Comparison of ENCODE assay signal across 1 cellular context in genomic region chr1:234980657-234981396, GRCh38.
TF ChIP-seq lines count a peak whose summit lies in the region.

No MANE protein-coding gene starts in this region.

TF ChIP-seq in GM12878, 131 proteins besides CTCF, POLR2A, EP300 and RAD21 (continued from another document and continues in another):
- peak; percentile 95 for TF ChIP-seq RELB (IDR thresholded peaks at IDR 0.05; ENCODE audit: low read depth)
- TF ChIP-seq PRDM15 (CRISPR knock-in tag; IDR thresholded peaks at IDR 0.05), result peak; percentile 9; the same call in 1 of the 2 replicates
- TF ChIP-seq ZNF24 (IDR thresholded peaks at IDR 0.05), result peak; percentile 75; the same call in 1 of the 2 replicates
- no peak for TF ChIP-seq STAT1 (conservative IDR thresholded peaks at IDR 0.05)
- no peak for TF ChIP-seq NFIC (IDR thresholded peaks at IDR 0.05; ENCODE audit: low read depth, low read length)
- TF ChIP-seq STAT3 (IDR thresholded peaks at IDR 0.05; ENCODE audit: low read depth, low read length), result no peak
- TF ChIP-seq PML (IDR thresholded peaks at IDR 0.05; ENCODE audit: low read length), result no peak
- TF ChIP-seq POLR2AphosphoS5 (IDR thresholded peaks at IDR 0.05; ENCODE audit: low read length), result peak; percentile 78
- peak in 1 of 2 experiments; percentile 96; a peak in 2 of 4 replicates for TF ChIP-seq ETV6 (conservative IDR thresholded peaks at IDR 0.05 in 1 of 2, IDR thresholded peaks at IDR 0.05 in 1 of 2; ENCODE audit: borderline replicate concordance in 1 of 2, low read depth in 1 of 2)
- peak; percentile 93 for TF ChIP-seq MYB (IDR thresholded peaks at IDR 0.05; ENCODE audit: borderline replicate concordance, low read depth, low read length)
- no peak for TF ChIP-seq HCFC1 (IDR thresholded peaks at IDR 0.05; ENCODE audit: low read length)
- TF ChIP-seq HDAC2 (IDR thresholded peaks at IDR 0.05), result no peak
- TF ChIP-seq EED (IDR thresholded peaks at IDR 0.05; ENCODE audit: low read depth), result peak; percentile 95
- TF ChIP-seq ZNF622 (IDR thresholded peaks at IDR 0.05), result no peak
- peak; percentile 87 for TF ChIP-seq SPI1 (IDR thresholded peaks at IDR 0.05; ENCODE audit: borderline replicate concordance, insufficient read depth, low read depth, low read length)
- no peak for TF ChIP-seq SREBF2 (IDR thresholded peaks at IDR 0.05; ENCODE audit: low read length)
- TF ChIP-seq ZNF687 (IDR thresholded peaks at IDR 0.05), result peak; percentile 99
- peak; percentile 97 for TF ChIP-seq IKZF2 (IDR thresholded peaks at IDR 0.05)
- TF ChIP-seq MXI1 (IDR thresholded peaks at IDR 0.05; ENCODE audit: low read depth, low read length), result peak; percentile 42; the same call in 1 of the 2 replicates
- peak; percentile 78 for TF ChIP-seq ATF7 (IDR thresholded peaks at IDR 0.05; ENCODE audit: low read depth)
- peak; percentile 90 for TF ChIP-seq MTA2 (IDR thresholded peaks at IDR 0.05; ENCODE audit: low read depth)
- TF ChIP-seq LARP7 (IDR thresholded peaks at IDR 0.05), result peak; percentile 35
- peak; percentile 73 for TF ChIP-seq MLLT1 (IDR thresholded peaks at IDR 0.05)
- TF ChIP-seq SP1 (IDR thresholded peaks at IDR 0.05; ENCODE audit: low read depth, low read length), result peak; percentile 51
- TF ChIP-seq NR2C1 (IDR thresholded peaks at IDR 0.05), result peak; percentile 43
- no peak for TF ChIP-seq FOXK2 (IDR thresholded peaks at IDR 0.05)
- peak; percentile 59 for TF ChIP-seq RELA (IDR thresholded peaks at IDR 0.05; ENCODE audit: borderline replicate concordance, partially characterized antibody)
- no peak; the same call in none of the 2 replicates for TF ChIP-seq ZNF217 (IDR thresholded peaks at IDR 0.05)
- peak; percentile 57; the same call in 1 of the 2 replicates for TF ChIP-seq ZNF207 (IDR thresholded peaks at IDR 0.05; ENCODE audit: borderline replicate concordance)
- TF ChIP-seq BCL3 (IDR thresholded peaks at IDR 0.05; ENCODE audit: borderline replicate concordance, insufficient read depth, low read depth, low read length, poor library complexity, severe bottlenecking), result peak; percentile 90
- no peak for TF ChIP-seq SMARCA5 (IDR thresholded peaks at IDR 0.05)
- peak; percentile 90 for TF ChIP-seq NBN (IDR thresholded peaks at IDR 0.05)
- TF ChIP-seq BRCA1 (IDR thresholded peaks at IDR 0.05; ENCODE audit: low read depth, low read length), result no peak
- 0 out of 2 replicates have a peak, but pooled peaks have one; percentile 28 for TF ChIP-seq RAD51 (IDR thresholded peaks at IDR 0.05)
- TF ChIP-seq FOS (IDR thresholded peaks at IDR 0.05; ENCODE audit: borderline replicate concordance, extremely low read depth, insufficient read length), result no peak
- TF ChIP-seq PKNOX1 (IDR thresholded peaks at IDR 0.05), result peak; percentile 74
- TF ChIP-seq GATAD2B (conservative IDR thresholded peaks at IDR 0.05; ENCODE audit: low read depth), result peak; percentile 87
- TF ChIP-seq MEF2B (IDR thresholded peaks at IDR 0.05; ENCODE audit: partially characterized antibody, poor library complexity, severe bottlenecking), result peak; percentile 79
- TF ChIP-seq JUND (IDR thresholded peaks at IDR 0.05; ENCODE audit: low read depth, low read length), result peak; percentile 47; the same call in 1 of the 2 replicates
- no peak for TF ChIP-seq ASH2L (IDR thresholded peaks at IDR 0.05; ENCODE audit: borderline replicate concordance, low read depth)
- TF ChIP-seq ZZZ3 (IDR thresholded peaks at IDR 0.05; ENCODE audit: control insufficient read depth, insufficient read length, low read depth), result no peak
- TF ChIP-seq SMAD1 (IDR thresholded peaks at IDR 0.05; ENCODE audit: low read depth, partially characterized antibody), result no peak
- peak; percentile 27; the same call in 1 of the 2 replicates for TF ChIP-seq POLR2AphosphoS2 (IDR thresholded peaks at IDR 0.05; ENCODE audit: low read depth, low read length)
- no peak for TF ChIP-seq GABPA (IDR thresholded peaks at IDR 0.05; ENCODE audit: low read depth)
- TF ChIP-seq CHD2 (IDR thresholded peaks at IDR 0.05; ENCODE audit: borderline replicate concordance, low read depth, low read length), result peak; percentile 63
- no peak for TF ChIP-seq NFXL1 (IDR thresholded peaks at IDR 0.05; ENCODE audit: borderline replicate concordance)
- peak; percentile 19 for TF ChIP-seq MYC (IDR thresholded peaks at IDR 0.05; ENCODE audit: insufficient read depth, insufficient read length, insufficient replicate concordance, low read length, severe bottlenecking)
- peak; percentile 94 for TF ChIP-seq DPF2 (IDR thresholded peaks at IDR 0.05)
- peak; percentile 73; the same call in 1 of the 2 replicates for TF ChIP-seq TAF1 (IDR thresholded peaks at IDR 0.05; ENCODE audit: borderline replicate concordance, low read depth, low read length)
- no peak for TF ChIP-seq EZH2 (IDR thresholded peaks at IDR 0.05; ENCODE audit: borderline replicate concordance, control insufficient read depth, low read depth, low read length)
- 0 out of 2 replicates have a peak, but pooled peaks have one; percentile 65 for TF ChIP-seq CHD1 (IDR thresholded peaks at IDR 0.05; ENCODE audit: low read depth, low read length)
- peak; percentile 85 for TF ChIP-seq SKIL (IDR thresholded peaks at IDR 0.05; ENCODE audit: low read depth, poor library complexity, severe bottlenecking)
- no peak for TF ChIP-seq RUNX3 (IDR thresholded peaks at IDR 0.05; ENCODE audit: low read length)
- no peak for TF ChIP-seq FOXM1 (IDR thresholded peaks at IDR 0.05; ENCODE audit: low read depth, low read length)
